Comparison of ENCODE assay signal across 26 cellular contexts in the genomic region with DNA sequence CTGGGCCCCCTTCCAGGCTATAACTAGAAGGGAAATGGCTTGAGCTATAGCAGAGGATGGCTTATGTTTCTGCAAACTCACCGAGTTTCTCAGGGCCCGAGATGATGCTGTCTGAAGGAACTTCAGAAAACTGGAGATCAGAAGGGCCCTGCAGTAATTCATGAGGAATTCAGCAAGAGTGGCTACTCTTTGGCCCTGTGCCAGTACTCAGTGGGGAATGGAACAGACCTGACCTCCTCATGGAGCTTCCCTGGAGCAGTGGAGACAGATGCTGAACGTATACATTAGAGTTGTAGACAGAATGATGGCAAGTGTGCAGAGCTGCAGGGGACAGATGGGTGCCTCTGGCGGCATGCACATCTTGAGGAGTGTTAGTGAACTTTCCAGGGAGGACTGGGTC. TPM values are rescaled to one million over a fixed set of nuclear protein-coding genes. Genes with fewer than 3 reads are reported as not detected.
"Had no signal": no experiment of that assay in that cellular context is flagged by ENCODE, and none has a peak within 500 bp of the region (broad histone marks: within the 10 kb centered on the region; RNA-seq: fewer than 3 reads in every experiment).

No MANE protein-coding gene starts in this region.

- H3K4me3 ChIP-seq: body of pancreas, esophagus squamous epithelium, hepatocyte, prostate gland, skin epidermis, transverse colon, vagina had no signal

- H3K9me3 ChIP-seq: body of pancreas, esophagus squamous epithelium, prostate gland, transverse colon, vagina had no signal

- DNase-seq: activated B cell treated with CpG ODN at 0.5 μM for 24 hours; activated CD4-positive, alpha-beta memory T cell treated with anti-CD3 and anti-CD28 coated beads for 36 hours; activated CD4-positive, alpha-beta T cell treated with anti-CD3 and anti-CD28 coated beads for 4 hours; activated T-cell treated with anti-CD3 and anti-CD28 coated beads for 4 hours; amniotic stem cell; body of pancreas; cerebellar nuclear complex; effector CD8-positive, alpha-beta T cell; esophagus squamous epithelium; foreskin fibroblast; islet precursor cell; mammary epithelial cell; right cardiac atrium; stimulated activated naive CD8-positive, alpha-beta T cell treated with anti-CD3 and anti-CD28 coated beads, Interleukin-15, Interleukin-2, amounts not matched to agents 100 U/mL and 50 U/mL, for 24 hours; T-cell; transverse colon had no signal

- H3K4me1 ChIP-seq: body of pancreas, esophagus squamous epithelium, prostate gland, transverse colon, vagina had no signal

- H3K27me3 ChIP-seq: hepatocyte, transverse colon, vagina had no signal

- H3K36me3 ChIP-seq: esophagus squamous epithelium, prostate gland, transverse colon, vagina had no signal

- H3K27ac ChIP-seq: body of pancreas, esophagus squamous epithelium, hepatocyte, prostate gland, skin epidermis, transverse colon, vagina had no signal

RNA-seq across cellular contexts. Expression of a gene that starts 17.3 kb away (rescaled TPM):
- total RNA-seq: activated B cell treated with CpG ODN at 0.5 μM for 24 hours; activated CD4-positive, alpha-beta memory T cell treated with anti-CD3 and anti-CD28 coated beads for 36 hours; endothelial cell of umbilical vein; esophagus squamous epithelium; glomerular endothelial cell; left lobe of liver; mammary epithelial cell; mononuclear cell; neural crest cell; osteoblast; right cardiac atrium; T-cell; vagina had no signal
